ENCODE assay signal across 2 cellular contexts in the genomic region with DNA sequence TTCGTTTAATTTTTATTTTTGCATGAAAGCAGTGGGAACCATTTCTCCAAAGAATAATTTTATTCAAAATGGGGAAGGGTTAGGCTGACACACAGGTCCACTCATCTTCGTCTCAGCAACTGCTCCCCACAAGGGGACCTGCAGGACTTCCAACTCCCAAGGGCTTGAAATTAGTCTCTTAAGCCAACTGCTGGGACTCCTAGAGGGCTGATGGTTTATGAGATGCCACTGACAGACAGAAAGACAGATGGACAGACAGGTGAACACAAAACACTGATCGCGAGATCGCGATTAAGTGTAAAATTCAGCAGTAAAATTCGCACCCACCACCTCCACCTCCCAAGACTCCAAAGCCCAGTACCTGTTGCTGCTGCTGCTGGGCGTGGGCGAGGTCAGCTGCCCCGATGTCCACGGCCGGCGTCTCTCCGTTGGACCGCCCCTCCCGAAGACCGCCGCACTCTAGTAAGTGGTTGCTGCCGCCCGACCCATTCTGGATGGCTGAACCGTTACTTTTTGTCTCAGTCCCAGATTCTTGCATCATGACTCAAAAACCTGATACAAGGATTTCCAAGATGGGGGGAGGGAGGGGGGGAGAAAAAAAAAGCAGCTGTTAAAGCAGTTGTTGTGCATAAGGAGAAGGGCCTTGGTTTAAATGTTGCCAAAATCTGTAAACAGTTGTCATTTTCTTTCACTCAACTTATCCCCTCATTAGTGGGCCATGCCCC.
TF ChIP-seq lines count a peak whose summit lies in the region.

No MANE protein-coding gene starts in this region.

TF ChIP-seq in A549, 52 proteins besides CTCF, POLR2A, EP300 and RAD21:
- no peak for TF ChIP-seq ZC3H11A (IDR thresholded peaks at IDR 0.05)
- no peak for TF ChIP-seq CHD4 (IDR thresholded peaks at IDR 0.05; ENCODE audit: borderline replicate concordance)
- TF ChIP-seq RARB (CRISPR knock-in tag; IDR thresholded peaks at IDR 0.05): no peak
- TF ChIP-seq, protein P1, sequence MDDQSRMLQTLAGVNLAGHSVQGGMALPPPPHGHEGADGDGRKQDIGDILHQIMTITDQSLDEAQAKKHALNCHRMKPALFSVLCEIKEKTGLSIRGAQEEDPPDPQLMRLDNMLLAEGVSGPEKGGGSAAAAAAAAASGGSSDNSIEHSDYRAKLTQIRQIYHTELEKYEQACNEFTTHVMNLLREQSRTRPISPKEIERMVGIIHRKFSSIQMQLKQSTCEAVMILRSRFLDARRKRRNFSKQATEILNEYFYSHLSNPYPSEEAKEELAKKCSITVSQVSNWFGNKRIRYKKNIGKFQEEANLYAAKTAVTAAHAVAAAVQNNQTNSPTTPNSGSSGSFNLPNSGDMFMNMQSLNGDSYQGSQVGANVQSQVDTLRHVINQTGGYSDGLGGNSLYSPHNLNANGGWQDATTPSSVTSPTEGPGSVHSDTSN (IDR thresholded peaks at IDR 0.05): no peak
- TF ChIP-seq, protein P2, sequence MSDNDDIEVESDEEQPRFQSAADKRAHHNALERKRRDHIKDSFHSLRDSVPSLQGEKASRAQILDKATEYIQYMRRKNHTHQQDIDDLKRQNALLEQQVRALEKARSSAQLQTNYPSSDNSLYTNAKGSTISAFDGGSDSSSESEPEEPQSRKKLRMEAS (IDR thresholded peaks at IDR 0.05): no peak
- TF ChIP-seq, protein P3, sequence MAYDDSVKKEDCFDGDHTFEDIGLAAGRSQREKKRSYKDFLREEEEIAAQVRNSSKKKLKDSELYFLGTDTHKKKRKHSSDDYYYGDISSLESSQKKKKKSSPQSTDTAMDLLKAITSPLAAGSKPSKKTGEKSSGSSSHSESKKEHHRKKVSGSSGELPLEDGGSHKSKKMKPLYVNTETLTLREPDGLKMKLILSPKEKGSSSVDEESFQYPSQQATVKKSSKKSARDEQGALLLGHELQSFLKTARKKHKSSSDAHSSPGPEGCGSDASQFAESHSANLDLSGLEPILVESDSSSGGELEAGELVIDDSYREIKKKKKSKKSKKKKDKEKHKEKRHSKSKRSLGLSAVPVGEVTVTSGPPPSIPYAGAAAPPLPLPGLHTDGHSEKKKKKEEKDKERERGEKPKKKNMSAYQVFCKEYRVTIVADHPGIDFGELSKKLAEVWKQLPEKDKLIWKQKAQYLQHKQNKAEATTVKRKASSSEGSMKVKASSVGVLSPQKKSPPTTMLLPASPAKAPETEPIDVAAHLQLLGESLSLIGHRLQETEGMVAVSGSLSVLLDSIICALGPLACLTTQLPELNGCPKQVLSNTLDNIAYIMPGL (CRISPR knock-in tag; IDR thresholded peaks at IDR 0.05; ENCODE audit: borderline replicate concordance): no peak
- TF ChIP-seq FOSB (CRISPR knock-in tag; IDR thresholded peaks at IDR 0.05): no peak
- TF ChIP-seq, protein P4, sequence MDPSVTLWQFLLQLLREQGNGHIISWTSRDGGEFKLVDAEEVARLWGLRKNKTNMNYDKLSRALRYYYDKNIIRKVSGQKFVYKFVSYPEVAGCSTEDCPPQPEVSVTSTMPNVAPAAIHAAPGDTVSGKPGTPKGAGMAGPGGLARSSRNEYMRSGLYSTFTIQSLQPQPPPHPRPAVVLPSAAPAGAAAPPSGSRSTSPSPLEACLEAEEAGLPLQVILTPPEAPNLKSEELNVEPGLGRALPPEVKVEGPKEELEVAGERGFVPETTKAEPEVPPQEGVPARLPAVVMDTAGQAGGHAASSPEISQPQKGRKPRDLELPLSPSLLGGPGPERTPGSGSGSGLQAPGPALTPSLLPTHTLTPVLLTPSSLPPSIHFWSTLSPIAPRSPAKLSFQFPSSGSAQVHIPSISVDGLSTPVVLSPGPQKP (IDR thresholded peaks at IDR 0.05; ENCODE audit: low read depth, low read length): no peak
- no peak for TF ChIP-seq ZSCAN20 (CRISPR knock-in tag; IDR thresholded peaks at IDR 0.05)
- TF ChIP-seq, protein P5, sequence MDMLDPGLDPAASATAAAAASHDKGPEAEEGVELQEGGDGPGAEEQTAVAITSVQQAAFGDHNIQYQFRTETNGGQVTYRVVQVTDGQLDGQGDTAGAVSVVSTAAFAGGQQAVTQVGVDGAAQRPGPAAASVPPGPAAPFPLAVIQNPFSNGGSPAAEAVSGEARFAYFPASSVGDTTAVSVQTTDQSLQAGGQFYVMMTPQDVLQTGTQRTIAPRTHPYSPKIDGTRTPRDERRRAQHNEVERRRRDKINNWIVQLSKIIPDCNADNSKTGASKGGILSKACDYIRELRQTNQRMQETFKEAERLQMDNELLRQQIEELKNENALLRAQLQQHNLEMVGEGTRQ (IDR thresholded peaks at IDR 0.05): no peak

TF ChIP-seq in H1, 55 proteins besides CTCF, POLR2A, EP300 and RAD21:
- TF ChIP-seq SP2 (IDR thresholded peaks at IDR 0.05; ENCODE audit: low read length): no peak
- TF ChIP-seq SAP30 (IDR thresholded peaks at IDR 0.05; ENCODE audit: insufficient read depth, insufficient replicate concordance, low read length): no peak
- TF ChIP-seq TAF1 (IDR thresholded peaks at IDR 0.05; ENCODE audit: low read depth, low read length): no peak
- no peak for TF ChIP-seq CREB1 (IDR thresholded peaks at IDR 0.05)
- TF ChIP-seq, protein P5 (IDR thresholded peaks at IDR 0.05; ENCODE audit: low read length): no peak
- TF ChIP-seq SP1 (IDR thresholded peaks at IDR 0.05; ENCODE audit: low read depth, low read length): no peak
- no peak for TF ChIP-seq CHD2 (IDR thresholded peaks at IDR 0.05; ENCODE audit: low read length)
- TF ChIP-seq JUND (IDR thresholded peaks at IDR 0.05; ENCODE audit: low read length): no peak
- TF ChIP-seq, protein P2 (IDR thresholded peaks at IDR 0.05): no peak
- TF ChIP-seq KDM5A (IDR thresholded peaks at IDR 0.05; ENCODE audit: low read length): no peak
- no peak for TF ChIP-seq CBX5 (IDR thresholded peaks at IDR 0.05; ENCODE audit: low read depth, low read length)
- no peak for TF ChIP-seq SRF (IDR thresholded peaks at IDR 0.05; ENCODE audit: low read depth, low read length)
- no peak for TF ChIP-seq CEBPB (IDR thresholded peaks at IDR 0.05; ENCODE audit: low read depth, low read length)
- no peak for TF ChIP-seq GABPA (IDR thresholded peaks at IDR 0.05; ENCODE audit: borderline replicate concordance, insufficient read depth, low read length)
- TF ChIP-seq CHD1 (IDR thresholded peaks at IDR 0.05; ENCODE audit: low read depth, low read length): no peak
- TF ChIP-seq, protein P6, sequence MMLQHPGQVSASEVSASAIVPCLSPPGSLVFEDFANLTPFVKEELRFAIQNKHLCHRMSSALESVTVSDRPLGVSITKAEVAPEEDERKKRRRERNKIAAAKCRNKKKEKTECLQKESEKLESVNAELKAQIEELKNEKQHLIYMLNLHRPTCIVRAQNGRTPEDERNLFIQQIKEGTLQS (IDR thresholded peaks at IDR 0.05; ENCODE audit: insufficient read depth, low read depth, low read length): no peak
- TF ChIP-seq JUN (IDR thresholded peaks at IDR 0.05; ENCODE audit: low read depth, low read length): no peak
- no peak for TF ChIP-seq BCL11A (IDR thresholded peaks at IDR 0.05; ENCODE audit: low read depth in 2 of 2, low read length in 2 of 2)
- TF ChIP-seq, protein P7, sequence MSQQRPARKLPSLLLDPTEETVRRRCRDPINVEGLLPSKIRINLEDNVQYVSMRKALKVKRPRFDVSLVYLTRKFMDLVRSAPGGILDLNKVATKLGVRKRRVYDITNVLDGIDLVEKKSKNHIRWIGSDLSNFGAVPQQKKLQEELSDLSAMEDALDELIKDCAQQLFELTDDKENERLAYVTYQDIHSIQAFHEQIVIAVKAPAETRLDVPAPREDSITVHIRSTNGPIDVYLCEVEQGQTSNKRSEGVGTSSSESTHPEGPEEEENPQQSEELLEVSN (IDR thresholded peaks at IDR 0.05): no peak
TF ChIP-seq in H1: peak in this region for 0.
